ENCODE assay signal across 18 cellular contexts in genomic region chr14:24803933-24804494, GRCh38.
DNase-seq lines count a peak whose midpoint lies in the region; ATAC-seq, FAIRE-seq and TF ChIP-seq lines count a peak whose summit lies in the region.
"Had no signal": no experiment of that assay in that cellular context is flagged by ENCODE, and none has a peak within 500 bp of the region (broad histone marks: within the 10 kb centered on the region; RNA-seq: fewer than 3 reads in every experiment).

No MANE protein-coding gene starts in this region.

- CTCF ChIA-PET in HepG2 (lab: Yijun Ruan, JAX; ENCODE audit: low intra/inter-chr PET ratio, low total read pairs) = no interaction called here

- H3K14ac ChIP-seq in mesenchymal stem cell (ENCODE audit: low read length in 2 of 2) (no peak overlapping the region), trophoblast cell (ENCODE audit: low read length) (no peak overlapping the region)

- no peak overlapping the region for H3K27ac Mint-ChIP-seq in stimulated activated effector memory CD8-positive, alpha-beta T cell treated with anti-CD3 and anti-CD28 coated beads, Interleukin-12 subunit alpha, Interleukin-12 subunit beta, amount 100 ng/mL, for 72 hours
- H3K27ac Mint-ChIP-seq: CD14-positive monocyte; CD4-positive, alpha-beta memory T cell; IgD-negative memory B cell had no signal

- no peak overlapping the region for H2BK5ac ChIP-seq in mesenchymal stem cell (ENCODE audit: low read depth, low read length, poor library complexity, severe bottlenecking)
- H2BK5ac ChIP-seq in trophoblast cell (ENCODE audit: low read depth, low read length, poor library complexity) = no peak overlapping the region

- no peaks in the 10 kb centered on the region for H3K36me3 Mint-ChIP-seq in stimulated activated effector memory CD8-positive, alpha-beta T cell treated with anti-CD3 and anti-CD28 coated beads, Interleukin-12 subunit alpha, Interleukin-12 subunit beta, amount 100 ng/mL, for 72 hours
- H3K36me3 Mint-ChIP-seq: CD14-positive monocyte; CD4-positive, alpha-beta memory T cell had no signal

- BruUV-seq in HepG2 (replicated peaks; lab: Mats Ljungman, UMichigan) = no TSS peak

- H3K4me1 Mint-ChIP-seq in stimulated activated effector memory CD8-positive, alpha-beta T cell treated with anti-CD3 and anti-CD28 coated beads, Interleukin-12 subunit alpha, Interleukin-12 subunit beta, amount 100 ng/mL, for 72 hours = peaks cover 4% of the 10 kb centered on the region
- H3K4me1 Mint-ChIP-seq: CD4-positive, alpha-beta memory T cell had no signal

- POLR2A ChIA-PET in HepG2 (lab: Yijun Ruan, JAX) = interaction anchor here (5.3 kb wide), 1 partner anchor 35 kb away, joined by 43 read pairs; no protein-coding TSS in a partner anchor

- H3K4me2 ChIP-seq in HepG2 (ENCODE audit: low read depth, low read length) = no peak overlapping the region
- no peak overlapping the region for H3K4me2 ChIP-seq in mesenchymal stem cell (ENCODE audit: low read length, poor library complexity, severe bottlenecking)
- no peak overlapping the region for H3K4me2 ChIP-seq in trophoblast cell (ENCODE audit: low read length)
- H3K4me2 ChIP-seq: BLaER1 had no signal

- no peak for DNase-seq in HepG2 (ENCODE audit: low spot score)
- no peak for DNase-seq in right lobe of liver
- no peak for DNase-seq in mesenchymal stem cell
- no peak for DNase-seq in stimulated activated effector memory CD8-positive, alpha-beta T cell treated with anti-CD3 and anti-CD28 coated beads, Interleukin-12 subunit alpha, Interleukin-12 subunit beta, amount 100 ng/mL, for 72 hours (ENCODE audit: low spot score in 2 of 2)
- DNase-seq in GM12891 (ENCODE audit: insufficient read length, low spot score) = no peak
- no peak for DNase-seq in trophoblast cell
- DNase-seq: 8988T; Calu3; CD4-positive, alpha-beta memory T cell; DMS79 treated with DMSO at 0.1 percent for 48 hours; GF-D8; HCEC 1CT had no signal

- no peak overlapping the region for H3K18ac ChIP-seq in mesenchymal stem cell (ENCODE audit: low read depth in 1 of 2, low read length in 2 of 2)
- H3K18ac ChIP-seq in trophoblast cell (ENCODE audit: low read length) = no peak overlapping the region

- no peak overlapping the region for H2BK120ac ChIP-seq in mesenchymal stem cell (ENCODE audit: low read depth, low read length)
- no peak overlapping the region for H2BK120ac ChIP-seq in trophoblast cell (ENCODE audit: insufficient read depth, low read length, poor library complexity)

- ATAC-seq in HepG2 (peak; percentile 2; the same call in 1 of the 3 replicates), right lobe of liver (no peak), GM18858 (IDR thresholded peaks at IDR 0.05; ENCODE audit: unreplicated experiment) (no peak)
- ATAC-seq in stimulated activated effector memory CD8-positive, alpha-beta T cell treated with anti-CD3 and anti-CD28 coated beads, Interleukin-12 subunit alpha, Interleukin-12 subunit beta, amount 100 ng/mL, for 72 hours = peak; percentile 39

- H4K12ac ChIP-seq in trophoblast cell (ENCODE audit: low read depth, low read length) = no peak overlapping the region

- H2BK12ac ChIP-seq in mesenchymal stem cell (ENCODE audit: low read length in 2 of 2) = no peak overlapping the region
- no peak overlapping the region for H2BK12ac ChIP-seq in trophoblast cell (ENCODE audit: low read length)

- no peak overlapping the region for H3K4me3 Mint-ChIP-seq in stimulated activated effector memory CD8-positive, alpha-beta T cell treated with anti-CD3 and anti-CD28 coated beads, Interleukin-12 subunit alpha, Interleukin-12 subunit beta, amount 100 ng/mL, for 72 hours
- H3K4me3 Mint-ChIP-seq: CD14-positive monocyte; CD4-positive, alpha-beta memory T cell; IgD-negative memory B cell had no signal

- intact Hi-C loops in HepG2 (cut with micrococcal nuclease; ENCODE audit: unreplicated experiment) (no loop called here), right lobe of liver (cut with DNase I) (loop anchor here (5.0 to 10.0 kb wide), 3 partner anchors 59 to 333 kb away; no protein-coding TSS in a partner anchor)

- H3K79me1 ChIP-seq in mesenchymal stem cell (replicated peaks; ENCODE audit: low read length, poor library complexity, severe bottlenecking) (no peaks in the 10 kb centered on the region), trophoblast cell (ENCODE audit: low read length) (no peaks in the 10 kb centered on the region)

- H2AK5ac ChIP-seq in mesenchymal stem cell (ENCODE audit: low read length, severe bottlenecking) = no peak overlapping the region
- no peak overlapping the region for H2AK5ac ChIP-seq in trophoblast cell (ENCODE audit: low read length)

- H3K4ac ChIP-seq in mesenchymal stem cell (ENCODE audit: low read depth in 1 of 2, low read length in 2 of 2) = no peak overlapping the region
- H3K4ac ChIP-seq in trophoblast cell (ENCODE audit: low read depth, low read length) = no peak overlapping the region

- H3K27ac ChIP-seq in HepG2 (ENCODE audit: extremely low read length, insufficient read depth, low read length) (no peak overlapping the region), right lobe of liver (no peak overlapping the region), mesenchymal stem cell (ENCODE audit: low read length, poor library complexity, severe bottlenecking) (no peak overlapping the region), trophoblast cell (ENCODE audit: low read depth, low read length) (no peak overlapping the region)
- H3K27ac ChIP-seq: BLaER1, HL-60 had no signal

- TF ChIP-seq POLR2A in HepG2 (IDR thresholded peaks at IDR 0.05; ENCODE audit: insufficient read depth in 1 of 2, low read depth in 2 of 2, low read length in 2 of 2) (no peak), right lobe of liver (IDR thresholded peaks at IDR 0.05) (no peak), GM12891 (IDR thresholded peaks at IDR 0.05; ENCODE audit: low read depth, low read length) (no peak)

- no peak overlapping the region for H4K91ac ChIP-seq in mesenchymal stem cell (ENCODE audit: low read length)
- H4K91ac ChIP-seq in trophoblast cell (ENCODE audit: low read depth, low read length) = no peak overlapping the region

- no peak overlapping the region for H3K4me3 ChIP-seq in HepG2 (replicated peaks in 1 of 3; ENCODE audit: insufficient read depth in 1 of 3, low read depth in 2 of 3, low read length in 3 of 3)
- H3K4me3 ChIP-seq in right lobe of liver = no peak overlapping the region
- no peak overlapping the region for H3K4me3 ChIP-seq in mesenchymal stem cell (ENCODE audit: insufficient read depth in 1 of 2, low read depth in 1 of 2, low read length in 2 of 2)
- H3K4me3 ChIP-seq in trophoblast cell (ENCODE audit: low read depth, low read length) = no peak overlapping the region
- H3K4me3 ChIP-seq: BLaER1 had no signal

- H2BK15ac ChIP-seq in mesenchymal stem cell (ENCODE audit: low read depth, poor library complexity, severe bottlenecking) = peak overlapping the region; percentile 4

- H2AFZ ChIP-seq in HepG2 (ENCODE audit: low read length) (no peak overlapping the region), mesenchymal stem cell (ENCODE audit: low read depth, low read length) (no peak overlapping the region), trophoblast cell (ENCODE audit: insufficient read depth, low read length, poor library complexity) (no peak overlapping the region)

- H3K9me3 Mint-ChIP-seq in stimulated activated effector memory CD8-positive, alpha-beta T cell treated with anti-CD3 and anti-CD28 coated beads, Interleukin-12 subunit alpha, Interleukin-12 subunit beta, amount 100 ng/mL, for 72 hours = no peaks in the 10 kb centered on the region

- H4K8ac ChIP-seq in mesenchymal stem cell (ENCODE audit: low read length) (no peak overlapping the region), trophoblast cell (ENCODE audit: low read depth, low read length) (no peak overlapping the region)

- no peak for TF ChIP-seq CTCF in HepG2 (CRISPR knock-in tag; IDR thresholded peaks at IDR 0.05)
- TF ChIP-seq CTCF in right lobe of liver (IDR thresholded peaks at IDR 0.05) = no peak

- H3K9ac ChIP-seq in HepG2 (ENCODE audit: insufficient read depth, low read depth, low read length) (no peak overlapping the region), mesenchymal stem cell (ENCODE audit: low read length) (no peak overlapping the region), trophoblast cell (ENCODE audit: low read length) (no peak overlapping the region)
- H3K9ac ChIP-seq: BLaER1 had no signal

- H3K79me2 ChIP-seq in HepG2 (ENCODE audit: insufficient read depth, low read length) (no peaks in the 10 kb centered on the region), trophoblast cell (ENCODE audit: control insufficient read depth, insufficient read depth, low read length, poor library complexity) (no peaks in the 10 kb centered on the region)

- no peak overlapping the region for H3K23ac ChIP-seq in mesenchymal stem cell (ENCODE audit: low read length in 2 of 2)
- H3K23ac ChIP-seq in trophoblast cell (ENCODE audit: low read length) = no peak overlapping the region

- H3K36me3 ChIP-seq in HepG2 (replicated peaks in 1 of 2; ENCODE audit: control insufficient read depth in 1 of 2, insufficient read depth in 2 of 2, low read length in 2 of 2) = no peaks in the 10 kb centered on the region
- H3K36me3 ChIP-seq in right lobe of liver = no peaks in the 10 kb centered on the region
- no peaks in the 10 kb centered on the region for H3K36me3 ChIP-seq in mesenchymal stem cell (ENCODE audit: control insufficient read depth in 1 of 2, insufficient read depth in 2 of 2, low read depth in 1 of 2, low read length in 2 of 2)
- H3K36me3 ChIP-seq in trophoblast cell (ENCODE audit: control insufficient read depth in 1 of 2, insufficient read depth in 2 of 2, low read length in 2 of 2) = no peaks in the 10 kb centered on the region
- H3K36me3 ChIP-seq: BLaER1 had no signal

- no peaks in the 10 kb centered on the region for H4K20me1 ChIP-seq in HepG2 (ENCODE audit: insufficient read depth, low read length)
- H4K20me1 ChIP-seq: BLaER1 had no signal

- in situ Hi-C loops in HepG2 (cut with HindIII; ENCODE audit: extremely low pct_ligation_motif_present, low pct_unique_long_range_greater_than_20kb) = no loop called here

- WGBS in HepG2 (ENCODE audit: low lambda C conversion rate) = 80% methylated on average over 10 of the region's 10 CpGs
- WGBS in right lobe of liver (ENCODE audit: insufficient coverage, low coverage, low lambda C conversion rate, missing lambda C conversion rate) = 74% methylated on average over 3 of the region's 10 CpGs
- WGBS in mesenchymal stem cell = 85% methylated on average over 10 of the region's 10 CpGs
- WGBS in trophoblast cell (ENCODE audit: extremely low coverage, insufficient coverage, insufficient read length) = no CpG with 5 or more reads among the region's 10 CpGs

- no peak for TF ChIP-seq EP300 in HepG2 (IDR thresholded peaks at IDR 0.05; ENCODE audit: low read depth in 2 of 2, low read length in 2 of 2)
- no peak for TF ChIP-seq EP300 in HepG2 (CRISPR knock-in tag; IDR thresholded peaks at IDR 0.05; ENCODE audit: borderline replicate concordance)

- H3K9me3 ChIP-seq in HepG2 (ENCODE audit: low read length) (no peaks in the 10 kb centered on the region), right lobe of liver (no peaks in the 10 kb centered on the region), mesenchymal stem cell (ENCODE audit: control insufficient read depth, low read length) (no peaks in the 10 kb centered on the region), trophoblast cell (ENCODE audit: insufficient read depth, low read depth, low read length) (no peaks in the 10 kb centered on the region)
- H3K9me3 ChIP-seq: BLaER1 had no signal

- no peak for TF ChIP-seq RAD21 in HepG2 (CRISPR knock-in tag; IDR thresholded peaks at IDR 0.05)

- H3K4me1 ChIP-seq in HepG2 (ENCODE audit: insufficient read depth, low read length) (peaks cover 47% of the 10 kb centered on the region), right lobe of liver (peaks cover 0 to 14% (median 0%) of the 10 kb centered on the region in 4 donors), mesenchymal stem cell (ENCODE audit: control insufficient read depth, insufficient read depth, low read depth, low read length) (no peaks in the 10 kb centered on the region), trophoblast cell (ENCODE audit: control insufficient read depth in 1 of 2, insufficient read depth in 2 of 2, low read length in 2 of 2) (no peaks in the 10 kb centered on the region)
- H3K4me1 ChIP-seq: BLaER1 had no signal

- H3K27me3 ChIP-seq in HepG2 (ENCODE audit: control insufficient read depth in 1 of 2, insufficient read depth in 2 of 2, low read length in 2 of 2) (no peaks in the 10 kb centered on the region), right lobe of liver (no peaks in the 10 kb centered on the region), mesenchymal stem cell (ENCODE audit: control insufficient read depth in 1 of 2, insufficient read depth in 1 of 2, low read length in 2 of 2) (no peaks in the 10 kb centered on the region), trophoblast cell (ENCODE audit: insufficient read depth, low read length) (no peaks in the 10 kb centered on the region)
- H3K27me3 ChIP-seq: BLaER1 had no signal

- FAIRE-seq in HepG2 (lab: Jason Lieb, UNC) (no peak), GM12891 (lab: Jason Lieb, UNC) (no peak)
- FAIRE-seq: GM19239 had no signal

Comparison
In these comparisons a context has a peak if more than half of its experiments do, and no peak if none do; other contexts are left out.
1. ATAC-seq: peak in HepG2 (single experiment) and stimulated activated effector memory CD8-positive, alpha-beta T cell treated with anti-CD3 and anti-CD28 coated beads, Interleukin-12 subunit alpha, Interleukin-12 subunit beta, amount 100 ng/mL, for 72 hours (single experiment); none in right lobe of liver (0 of 4) and GM18858 (single experiment).